ENCODE assay signal across 8 cellular contexts in the genomic region with DNA sequence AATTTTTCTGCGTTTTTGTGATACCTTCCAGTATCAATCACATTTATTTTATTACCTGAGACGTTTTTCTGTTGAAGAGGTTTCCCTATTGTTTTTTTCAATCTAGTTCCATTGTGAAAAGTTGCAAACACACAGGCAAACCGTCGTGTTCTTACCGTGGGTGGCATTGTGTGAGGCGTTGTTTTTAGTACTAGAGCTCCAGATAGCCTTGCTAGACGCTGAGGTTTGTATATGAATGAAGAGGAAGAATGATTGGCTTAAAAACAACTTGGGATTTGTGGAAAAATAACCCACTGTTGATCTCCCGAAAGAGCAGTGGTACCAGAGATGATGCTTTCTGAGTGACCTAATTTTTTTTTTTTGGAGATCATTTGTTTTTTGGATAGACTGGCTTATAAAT. TPM values are rescaled to one million over a fixed set of nuclear protein-coding genes. Genes with fewer than 3 reads are reported as not detected.
DNase-seq lines count a peak whose midpoint lies in the region; ATAC-seq and TF ChIP-seq lines count a peak whose summit lies in the region.

No MANE protein-coding gene starts in this region.

- no peak overlapping the region for H2BK120ac ChIP-seq in neuronal stem cell (ENCODE audit: low read depth, low read length)

- H3K18ac ChIP-seq in neuronal stem cell (ENCODE audit: low read length), result no peak overlapping the region

- H3K27me3 ChIP-seq in duodenal mucosa (ENCODE audit: control insufficient read depth in 1 of 2, insufficient read depth in 2 of 2, low read length in 2 of 2) (no peaks in the 10 kb centered on the region), neuronal stem cell (ENCODE audit: control insufficient read depth in 3 of 3, insufficient read depth in 3 of 3, low read depth in 1 of 3, low read length in 3 of 3) (no peaks in the 10 kb centered on the region)

- H3K27ac Mint-ChIP-seq in Calu3 (ENCODE audit: unreplicated experiment), result peak overlapping the region; percentile 23

- no TSS peak for BruUV-seq in Calu3 (replicated peaks; lab: Mats Ljungman, UMichigan)

- peaks cover 34% of the 10 kb centered on the region for H3K36me3 Mint-ChIP-seq in Calu3 (ENCODE audit: insufficient read depth, unreplicated experiment)

- peak overlapping the region; percentile 89 for H3K4me3 Mint-ChIP-seq in Calu3 (ENCODE audit: low read depth, unreplicated experiment)

- no peaks in the 10 kb centered on the region for H3K79me1 ChIP-seq in neuronal stem cell (ENCODE audit: low read depth, low read length)

- no peak for TF ChIP-seq CTCF in Calu3 (IDR thresholded peaks at IDR 0.05; ENCODE audit: unreplicated experiment)

- H2AFZ ChIP-seq in neuronal stem cell (ENCODE audit: low read length), result no peak overlapping the region

- CTCF ChIA-PET in Calu3 (lab: Charles Lee), result interaction anchor here (1.8 kb wide), 1 partner anchor 133 kb away, joined by 10 read pairs; no protein-coding TSS in a partner anchor

- no peak overlapping the region for H3K14ac ChIP-seq in neuronal stem cell (ENCODE audit: low read length)

- H3K4me3 ChIP-seq in duodenal mucosa (ENCODE audit: low read depth in 1 of 2, low read length in 2 of 2) (peak overlapping the region; percentile 98 to 99), neuronal stem cell (ENCODE audit: low read length in 2 of 2) (peak overlapping the region; percentile 68 to 71)

- H3K36me3 ChIP-seq in duodenal mucosa (ENCODE audit: control insufficient read depth in 1 of 2, insufficient read depth in 2 of 2, low read length in 2 of 2) (no peaks in the 10 kb centered on the region), neuronal stem cell (replicated peaks in 1 of 2; ENCODE audit: control insufficient read depth in 2 of 2, insufficient read depth in 2 of 2, low read length in 2 of 2) (peaks cover 2 to 34% of the 10 kb centered on the region in 2 donors)

- peaks cover 32% of the 10 kb centered on the region for H3K4me1 Mint-ChIP-seq in Calu3 (ENCODE audit: low read depth, unreplicated experiment)

- peak overlapping the region; percentile 87 to 90 for H3K9ac ChIP-seq in duodenal mucosa (ENCODE audit: low read depth in 1 of 2, low read length in 2 of 2)
- H3K9ac ChIP-seq in neuronal stem cell (ENCODE audit: low read depth, low read length, poor library complexity), result no peak overlapping the region

- H3K4me2 ChIP-seq in neuronal stem cell (ENCODE audit: insufficient read depth, low read length, poor library complexity, severe bottlenecking), result no peak overlapping the region

- H2BK12ac ChIP-seq in neuronal stem cell (ENCODE audit: low read length), result no peak overlapping the region

- no peak overlapping the region for H3K4ac ChIP-seq in neuronal stem cell (ENCODE audit: low read length)

- no peak overlapping the region for H2BK15ac ChIP-seq in neuronal stem cell (ENCODE audit: low read length)

- WGBS in neuronal stem cell (ENCODE audit: extremely low coverage in 2 of 2, insufficient read length in 2 of 2, insufficient replicate concordance in 1 of 2), 2 donors, result no CpG with 5 or more reads among the region's 8 CpGs

- DNase-seq in Calu3 (no peak), NAMALWA (ENCODE audit: low spot score) (peak; percentile 14), neuronal stem cell (ENCODE audit: low spot score) (no peak), HK-2 (ENCODE audit: unreplicated experiment) (no peak)
- DNase-seq in stimulated activated CD4-positive, alpha-beta T cell treated with anti-CD3 and anti-CD28 coated beads, Interleukin-2, amount 100 ng/mL, for 24 hours, result no peak
- DNase-seq in activated CD4-positive, alpha-beta T cell treated with anti-CD3 and anti-CD28 coated beads, Interleukin-2, amount 50 U/mL, for 4 hours, result no peak

- H3K4me1 ChIP-seq in duodenal mucosa (ENCODE audit: control insufficient read depth in 1 of 2, insufficient read depth in 2 of 2, low read length in 2 of 2) (peaks cover 24 to 37% of the 10 kb centered on the region in 2 donors), neuronal stem cell (ENCODE audit: control insufficient read depth in 2 of 2, insufficient read depth in 1 of 2, low read depth in 1 of 2, low read length in 2 of 2) (peaks cover 5 to 10% of the 10 kb centered on the region in 2 donors)

- H3K27me3 Mint-ChIP-seq in Calu3 (ENCODE audit: unreplicated experiment), result no peaks in the 10 kb centered on the region

- ATAC-seq in HG02642 (IDR thresholded peaks at IDR 0.05; ENCODE audit: poor library complexity, unreplicated experiment), result no peak

- no peaks in the 10 kb centered on the region for H3K9me3 ChIP-seq in duodenal mucosa (ENCODE audit: control insufficient read depth in 1 of 2, low read length in 2 of 2)
- H3K9me3 ChIP-seq in neuronal stem cell (replicated peaks in 1 of 2; ENCODE audit: control insufficient read depth in 2 of 2, insufficient read depth in 1 of 2, low read depth in 1 of 2, low read length in 2 of 2), result no peaks in the 10 kb centered on the region

- H4K91ac ChIP-seq in neuronal stem cell (ENCODE audit: low read depth, low read length, poor library complexity), result no peak overlapping the region

- no peak overlapping the region for H3K27ac ChIP-seq in duodenal mucosa (ENCODE audit: low read depth, low read length)
- no peak overlapping the region for H3K27ac ChIP-seq in neuronal stem cell (replicated peaks; ENCODE audit: low read length)

- H2BK5ac ChIP-seq in neuronal stem cell (ENCODE audit: low read length), result no peak overlapping the region

- no peaks in the 10 kb centered on the region for H3K9me3 Mint-ChIP-seq in Calu3 (ENCODE audit: low read depth, unreplicated experiment)

- H4K8ac ChIP-seq in neuronal stem cell (ENCODE audit: low read depth, low read length), result no peak overlapping the region

- H2AK5ac ChIP-seq in neuronal stem cell (ENCODE audit: low read depth, low read length), result no peak overlapping the region

- intact Hi-C loops in Calu3 (cut with micrococcal nuclease; ENCODE audit: unreplicated experiment), result no loop called here

- no peak overlapping the region for H3K23ac ChIP-seq in neuronal stem cell (ENCODE audit: low read depth, low read length, poor library complexity)

RNA-seq across cellular contexts. Expression of a gene that starts 1.0 kb away (rescaled TPM):
- 29.9 and 31.5 TPM in 2 replicates for total RNA-seq in Calu3 (2022)
- 11.3 TPM for polyA plus RNA-seq in neuronal stem cell (2013, experiment 1 of 2)
- polyA plus RNA-seq in neuronal stem cell (2013, experiment 2 of 2), result 12.4 TPM

RNA-seq across cellular contexts. Expression of a gene that starts 1.2 kb away (rescaled TPM):
- 25.0 and 27.7 TPM in 2 replicates for total RNA-seq in Calu3 (2022)
- polyA plus RNA-seq in neuronal stem cell (2013, experiment 1 of 2), result 30.3 TPM
- 31.4 TPM for polyA plus RNA-seq in neuronal stem cell (2013, experiment 2 of 2)

RNA-seq across cellular contexts. Expression of a gene that starts 23.4 kb away (rescaled TPM):
- total RNA-seq in Calu3 (2022), result 104 and 108 TPM in 2 replicates
- 103 TPM for polyA plus RNA-seq in neuronal stem cell (2013, experiment 1 of 2)
- 108 TPM for polyA plus RNA-seq in neuronal stem cell (2013, experiment 2 of 2)
